In the genomic region with DNA sequence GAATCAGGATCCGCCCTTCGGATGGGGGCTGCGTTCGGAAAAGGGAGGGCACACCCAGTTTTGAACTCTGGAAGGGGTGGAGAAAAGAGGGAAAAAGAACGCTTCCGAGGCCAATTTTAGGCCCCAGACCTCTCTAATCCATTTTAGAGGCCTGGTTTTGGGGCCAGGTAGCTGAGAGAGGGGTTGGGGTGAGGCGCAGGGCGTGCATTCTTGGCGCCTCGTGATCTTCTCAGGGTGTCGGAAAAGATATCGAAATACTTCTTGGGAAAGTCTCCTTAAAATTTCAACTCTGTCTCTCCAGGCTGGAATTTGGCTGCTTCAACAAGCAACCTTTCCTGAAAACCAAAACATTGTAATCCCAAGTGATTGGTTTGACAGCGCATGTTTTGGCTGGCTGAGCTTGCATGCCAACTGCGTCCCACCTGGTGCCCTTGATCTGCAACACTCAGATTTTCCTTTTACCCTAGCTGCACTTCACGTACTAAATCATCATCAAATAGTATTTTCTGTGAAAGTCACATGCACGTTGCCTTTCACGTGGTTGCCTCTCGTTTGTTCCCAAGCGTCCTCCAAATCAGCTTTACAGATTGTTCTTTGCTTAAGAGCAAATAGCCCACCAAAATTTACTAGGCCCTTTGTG, we compare ENCODE assay signal across 1 cellular context.
TF ChIP-seq lines count a peak whose summit lies in the region.

No MANE protein-coding gene starts in this region.

TF ChIP-seq in HepG2, 621 proteins besides CTCF, POLR2A, EP300 and RAD21 (continued from another document and continues in another):
- TF ChIP-seq, protein P1, sequence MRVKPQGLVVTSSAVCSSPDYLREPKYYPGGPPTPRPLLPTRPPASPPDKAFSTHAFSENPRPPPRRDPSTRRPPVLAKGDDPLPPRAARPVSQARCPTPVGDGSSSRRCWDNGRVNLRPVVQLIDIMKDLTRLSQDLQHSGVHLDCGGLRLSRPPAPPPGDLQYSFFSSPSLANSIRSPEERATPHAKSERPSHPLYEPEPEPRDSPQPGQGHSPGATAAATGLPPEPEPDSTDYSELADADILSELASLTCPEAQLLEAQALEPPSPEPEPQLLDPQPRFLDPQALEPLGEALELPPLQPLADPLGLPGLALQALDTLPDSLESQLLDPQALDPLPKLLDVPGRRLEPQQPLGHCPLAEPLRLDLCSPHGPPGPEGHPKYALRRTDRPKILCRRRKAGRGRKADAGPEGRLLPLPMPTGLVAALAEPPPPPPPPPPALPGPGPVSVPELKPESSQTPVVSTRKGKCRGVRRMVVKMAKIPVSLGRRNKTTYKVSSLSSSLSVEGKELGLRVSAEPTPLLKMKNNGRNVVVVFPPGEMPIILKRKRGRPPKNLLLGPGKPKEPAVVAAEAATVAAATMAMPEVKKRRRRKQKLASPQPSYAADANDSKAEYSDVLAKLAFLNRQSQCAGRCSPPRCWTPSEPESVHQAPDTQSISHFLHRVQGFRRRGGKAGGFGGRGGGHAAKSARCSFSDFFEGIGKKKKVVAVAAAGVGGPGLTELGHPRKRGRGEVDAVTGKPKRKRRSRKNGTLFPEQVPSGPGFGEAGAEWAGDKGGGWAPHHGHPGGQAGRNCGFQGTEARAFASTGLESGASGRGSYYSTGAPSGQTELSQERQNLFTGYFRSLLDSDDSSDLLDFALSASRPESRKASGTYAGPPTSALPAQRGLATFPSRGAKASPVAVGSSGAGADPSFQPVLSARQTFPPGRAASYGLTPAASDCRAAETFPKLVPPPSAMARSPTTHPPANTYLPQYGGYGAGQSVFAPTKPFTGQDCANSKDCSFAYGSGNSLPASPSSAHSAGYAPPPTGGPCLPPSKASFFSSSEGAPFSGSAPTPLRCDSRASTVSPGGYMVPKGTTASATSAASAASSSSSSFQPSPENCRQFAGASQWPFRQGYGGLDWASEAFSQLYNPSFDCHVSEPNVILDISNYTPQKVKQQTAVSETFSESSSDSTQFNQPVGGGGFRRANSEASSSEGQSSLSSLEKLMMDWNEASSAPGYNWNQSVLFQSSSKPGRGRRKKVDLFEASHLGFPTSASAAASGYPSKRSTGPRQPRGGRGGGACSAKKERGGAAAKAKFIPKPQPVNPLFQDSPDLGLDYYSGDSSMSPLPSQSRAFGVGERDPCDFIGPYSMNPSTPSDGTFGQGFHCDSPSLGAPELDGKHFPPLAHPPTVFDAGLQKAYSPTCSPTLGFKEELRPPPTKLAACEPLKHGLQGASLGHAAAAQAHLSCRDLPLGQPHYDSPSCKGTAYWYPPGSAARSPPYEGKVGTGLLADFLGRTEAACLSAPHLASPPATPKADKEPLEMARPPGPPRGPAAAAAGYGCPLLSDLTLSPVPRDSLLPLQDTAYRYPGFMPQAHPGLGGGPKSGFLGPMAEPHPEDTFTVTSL (CRISPR knock-in tag; IDR thresholded peaks at IDR 0.05; ENCODE audit: borderline replicate concordance), result 0 out of 2 replicates have a peak, but pooled peaks have one; percentile 40
- TF ChIP-seq ZNF615 (CRISPR knock-in tag; IDR thresholded peaks at IDR 0.05; ENCODE audit: borderline replicate concordance), result no peak; the same call in 1 of the 2 replicates
- TF ChIP-seq BRD4 (CRISPR knock-in tag; IDR thresholded peaks at IDR 0.05), result no peak
- no peak for TF ChIP-seq ZNF841 (CRISPR knock-in tag; IDR thresholded peaks at IDR 0.05; ENCODE audit: borderline replicate concordance)
- TF ChIP-seq KAT2B (IDR thresholded peaks at IDR 0.05; ENCODE audit: borderline replicate concordance, low read depth, low read length), result no peak
- no peak for TF ChIP-seq REL (CRISPR knock-in tag; conservative IDR thresholded peaks at IDR 0.05)
- TF ChIP-seq NCOA2 (CRISPR knock-in tag; IDR thresholded peaks at IDR 0.05), result no peak
- TF ChIP-seq, protein P2, sequence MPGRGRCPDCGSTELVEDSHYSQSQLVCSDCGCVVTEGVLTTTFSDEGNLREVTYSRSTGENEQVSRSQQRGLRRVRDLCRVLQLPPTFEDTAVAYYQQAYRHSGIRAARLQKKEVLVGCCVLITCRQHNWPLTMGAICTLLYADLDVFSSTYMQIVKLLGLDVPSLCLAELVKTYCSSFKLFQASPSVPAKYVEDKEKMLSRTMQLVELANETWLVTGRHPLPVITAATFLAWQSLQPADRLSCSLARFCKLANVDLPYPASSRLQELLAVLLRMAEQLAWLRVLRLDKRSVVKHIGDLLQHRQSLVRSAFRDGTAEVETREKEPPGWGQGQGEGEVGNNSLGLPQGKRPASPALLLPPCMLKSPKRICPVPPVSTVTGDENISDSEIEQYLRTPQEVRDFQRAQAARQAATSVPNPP (CRISPR knock-in tag; IDR thresholded peaks at IDR 0.05), result no peak
- TF ChIP-seq ZNF30 (CRISPR knock-in tag; IDR thresholded peaks at IDR 0.05), result no peak
- no peak for TF ChIP-seq SOX6 (IDR thresholded peaks at IDR 0.05)
- no peak; the same call in 1 of the 2 replicates for TF ChIP-seq SOX6 (CRISPR knock-in tag; IDR thresholded peaks at IDR 0.05)
- no peak for TF ChIP-seq NFKB2 (CRISPR knock-in tag; IDR thresholded peaks at IDR 0.05; ENCODE audit: borderline replicate concordance)
- TF ChIP-seq, protein P3, sequence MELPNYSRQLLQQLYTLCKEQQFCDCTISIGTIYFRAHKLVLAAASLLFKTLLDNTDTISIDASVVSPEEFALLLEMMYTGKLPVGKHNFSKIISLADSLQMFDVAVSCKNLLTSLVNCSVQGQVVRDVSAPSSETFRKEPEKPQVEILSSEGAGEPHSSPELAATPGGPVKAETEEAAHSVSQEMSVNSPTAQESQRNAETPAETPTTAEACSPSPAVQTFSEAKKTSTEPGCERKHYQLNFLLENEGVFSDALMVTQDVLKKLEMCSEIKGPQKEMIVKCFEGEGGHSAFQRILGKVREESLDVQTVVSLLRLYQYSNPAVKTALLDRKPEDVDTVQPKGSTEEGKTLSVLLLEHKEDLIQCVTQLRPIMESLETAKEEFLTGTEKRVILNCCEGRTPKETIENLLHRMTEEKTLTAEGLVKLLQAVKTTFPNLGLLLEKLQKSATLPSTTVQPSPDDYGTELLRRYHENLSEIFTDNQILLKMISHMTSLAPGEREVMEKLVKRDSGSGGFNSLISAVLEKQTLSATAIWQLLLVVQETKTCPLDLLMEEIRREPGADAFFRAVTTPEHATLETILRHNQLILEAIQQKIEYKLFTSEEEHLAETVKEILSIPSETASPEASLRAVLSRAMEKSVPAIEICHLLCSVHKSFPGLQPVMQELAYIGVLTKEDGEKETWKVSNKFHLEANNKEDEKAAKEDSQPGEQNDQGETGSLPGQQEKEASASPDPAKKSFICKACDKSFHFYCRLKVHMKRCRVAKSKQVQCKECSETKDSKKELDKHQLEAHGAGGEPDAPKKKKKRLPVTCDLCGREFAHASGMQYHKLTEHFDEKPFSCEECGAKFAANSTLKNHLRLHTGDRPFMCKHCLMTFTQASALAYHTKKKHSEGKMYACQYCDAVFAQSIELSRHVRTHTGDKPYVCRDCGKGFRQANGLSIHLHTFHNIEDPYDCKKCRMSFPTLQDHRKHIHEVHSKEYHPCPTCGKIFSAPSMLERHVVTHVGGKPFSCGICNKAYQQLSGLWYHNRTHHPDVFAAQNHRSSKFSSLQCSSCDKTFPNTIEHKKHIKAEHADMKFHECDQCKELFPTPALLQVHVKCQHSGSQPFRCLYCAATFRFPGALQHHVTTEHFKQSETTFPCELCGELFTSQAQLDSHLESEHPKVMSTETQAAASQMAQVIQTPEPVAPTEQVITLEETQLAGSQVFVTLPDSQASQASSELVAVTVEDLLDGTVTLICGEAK (IDR thresholded peaks at IDR 0.05), result no peak
- TF ChIP-seq, protein P3 (CRISPR knock-in tag; IDR thresholded peaks at IDR 0.05), result no peak; the same call in 1 of the 2 replicates
- no peak for TF ChIP-seq NR2F1 (CRISPR knock-in tag; IDR thresholded peaks at IDR 0.05)
- no peak for TF ChIP-seq ZNF33A (CRISPR knock-in tag; IDR thresholded peaks at IDR 0.05; ENCODE audit: borderline replicate concordance)
- TF ChIP-seq GZF1 (CRISPR knock-in tag; IDR thresholded peaks at IDR 0.05), result 0 out of 2 replicates have a peak, but pooled peaks have one; percentile 58
- TF ChIP-seq ZBTB8A (CRISPR knock-in tag; IDR thresholded peaks at IDR 0.05; ENCODE audit: borderline replicate concordance, low read depth), result no peak; the same call in 1 of the 2 replicates
- no peak; the same call in 1 of the 2 replicates for TF ChIP-seq HIVEP1 (CRISPR knock-in tag; IDR thresholded peaks at IDR 0.05)
- TF ChIP-seq, protein P4, sequence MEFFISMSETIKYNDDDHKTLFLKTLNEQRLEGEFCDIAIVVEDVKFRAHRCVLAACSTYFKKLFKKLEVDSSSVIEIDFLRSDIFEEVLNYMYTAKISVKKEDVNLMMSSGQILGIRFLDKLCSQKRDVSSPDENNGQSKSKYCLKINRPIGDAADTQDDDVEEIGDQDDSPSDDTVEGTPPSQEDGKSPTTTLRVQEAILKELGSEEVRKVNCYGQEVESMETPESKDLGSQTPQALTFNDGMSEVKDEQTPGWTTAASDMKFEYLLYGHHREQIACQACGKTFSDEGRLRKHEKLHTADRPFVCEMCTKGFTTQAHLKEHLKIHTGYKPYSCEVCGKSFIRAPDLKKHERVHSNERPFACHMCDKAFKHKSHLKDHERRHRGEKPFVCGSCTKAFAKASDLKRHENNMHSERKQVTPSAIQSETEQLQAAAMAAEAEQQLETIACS (CRISPR knock-in tag; IDR thresholded peaks at IDR 0.05), result no peak; the same call in 1 of the 2 replicates
- TF ChIP-seq, protein P5, sequence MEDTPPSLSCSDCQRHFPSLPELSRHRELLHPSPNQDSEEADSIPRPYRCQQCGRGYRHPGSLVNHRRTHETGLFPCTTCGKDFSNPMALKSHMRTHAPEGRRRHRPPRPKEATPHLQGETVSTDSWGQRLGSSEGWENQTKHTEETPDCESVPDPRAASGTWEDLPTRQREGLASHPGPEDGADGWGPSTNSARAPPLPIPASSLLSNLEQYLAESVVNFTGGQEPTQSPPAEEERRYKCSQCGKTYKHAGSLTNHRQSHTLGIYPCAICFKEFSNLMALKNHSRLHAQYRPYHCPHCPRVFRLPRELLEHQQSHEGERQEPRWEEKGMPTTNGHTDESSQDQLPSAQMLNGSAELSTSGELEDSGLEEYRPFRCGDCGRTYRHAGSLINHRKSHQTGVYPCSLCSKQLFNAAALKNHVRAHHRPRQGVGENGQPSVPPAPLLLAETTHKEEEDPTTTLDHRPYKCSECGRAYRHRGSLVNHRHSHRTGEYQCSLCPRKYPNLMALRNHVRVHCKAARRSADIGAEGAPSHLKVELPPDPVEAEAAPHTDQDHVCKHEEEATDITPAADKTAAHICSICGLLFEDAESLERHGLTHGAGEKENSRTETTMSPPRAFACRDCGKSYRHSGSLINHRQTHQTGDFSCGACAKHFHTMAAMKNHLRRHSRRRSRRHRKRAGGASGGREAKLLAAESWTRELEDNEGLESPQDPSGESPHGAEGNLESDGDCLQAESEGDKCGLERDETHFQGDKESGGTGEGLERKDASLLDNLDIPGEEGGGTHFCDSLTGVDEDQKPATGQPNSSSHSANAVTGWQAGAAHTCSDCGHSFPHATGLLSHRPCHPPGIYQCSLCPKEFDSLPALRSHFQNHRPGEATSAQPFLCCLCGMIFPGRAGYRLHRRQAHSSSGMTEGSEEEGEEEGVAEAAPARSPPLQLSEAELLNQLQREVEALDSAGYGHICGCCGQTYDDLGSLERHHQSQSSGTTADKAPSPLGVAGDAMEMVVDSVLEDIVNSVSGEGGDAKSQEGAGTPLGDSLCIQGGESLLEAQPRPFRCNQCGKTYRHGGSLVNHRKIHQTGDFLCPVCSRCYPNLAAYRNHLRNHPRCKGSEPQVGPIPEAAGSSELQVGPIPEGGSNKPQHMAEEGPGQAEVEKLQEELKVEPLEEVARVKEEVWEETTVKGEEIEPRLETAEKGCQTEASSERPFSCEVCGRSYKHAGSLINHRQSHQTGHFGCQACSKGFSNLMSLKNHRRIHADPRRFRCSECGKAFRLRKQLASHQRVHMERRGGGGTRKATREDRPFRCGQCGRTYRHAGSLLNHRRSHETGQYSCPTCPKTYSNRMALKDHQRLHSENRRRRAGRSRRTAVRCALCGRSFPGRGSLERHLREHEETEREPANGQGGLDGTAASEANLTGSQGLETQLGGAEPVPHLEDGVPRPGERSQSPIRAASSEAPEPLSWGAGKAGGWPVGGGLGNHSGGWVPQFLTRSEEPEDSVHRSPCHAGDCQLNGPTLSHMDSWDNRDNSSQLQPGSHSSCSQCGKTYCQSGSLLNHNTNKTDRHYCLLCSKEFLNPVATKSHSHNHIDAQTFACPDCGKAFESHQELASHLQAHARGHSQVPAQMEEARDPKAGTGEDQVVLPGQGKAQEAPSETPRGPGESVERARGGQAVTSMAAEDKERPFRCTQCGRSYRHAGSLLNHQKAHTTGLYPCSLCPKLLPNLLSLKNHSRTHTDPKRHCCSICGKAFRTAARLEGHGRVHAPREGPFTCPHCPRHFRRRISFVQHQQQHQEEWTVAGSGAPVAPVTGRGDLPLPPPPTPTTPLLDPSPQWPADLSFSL (CRISPR knock-in tag; IDR thresholded peaks at IDR 0.05), result no peak
- TF ChIP-seq FLYWCH1 (CRISPR knock-in tag; IDR thresholded peaks at IDR 0.05), result no peak
- no peak for TF ChIP-seq MXD4 (CRISPR knock-in tag; IDR thresholded peaks at IDR 0.05)
- no peak for TF ChIP-seq HMG20A (CRISPR knock-in tag; IDR thresholded peaks at IDR 0.05; ENCODE audit: borderline replicate concordance)
- TF ChIP-seq ZSCAN29 (CRISPR knock-in tag; conservative IDR thresholded peaks at IDR 0.05), result peak; percentile 3; the same call in 1 of the 2 replicates
- TF ChIP-seq ZZZ3 (CRISPR knock-in tag; IDR thresholded peaks at IDR 0.05; ENCODE audit: borderline replicate concordance), result no peak; the same call in 1 of the 2 replicates
- no peak for TF ChIP-seq ZKSCAN8 (CRISPR knock-in tag; IDR thresholded peaks at IDR 0.05; ENCODE audit: borderline replicate concordance)
- TF ChIP-seq MYNN (CRISPR knock-in tag; IDR thresholded peaks at IDR 0.05; ENCODE audit: low read depth), result no peak; the same call in 1 of the 2 replicates
- TF ChIP-seq ZNF607 (CRISPR knock-in tag; IDR thresholded peaks at IDR 0.05; ENCODE audit: borderline replicate concordance), result no peak; the same call in 1 of the 2 replicates
- no peak for TF ChIP-seq KMT2B (CRISPR knock-in tag; IDR thresholded peaks at IDR 0.05)
- no peak for TF ChIP-seq HOXD1 (CRISPR knock-in tag; IDR thresholded peaks at IDR 0.05)
- peak; percentile 85; the same call in 1 of the 2 replicates for TF ChIP-seq ZNF850 (CRISPR knock-in tag; conservative IDR thresholded peaks at IDR 0.05)
